Comparison of ENCODE assay signal across 21 cellular contexts in genomic region chr13:66886248-66886647, GRCh38.
DNase-seq lines count a peak whose midpoint lies in the region; ATAC-seq and TF ChIP-seq lines count a peak whose summit lies in the region.
"Had no signal": no experiment of that assay in that cellular context is flagged by ENCODE, and none has a peak within 500 bp of the region (broad histone marks: within the 10 kb centered on the region; RNA-seq: fewer than 3 reads in every experiment).

No MANE protein-coding gene starts in this region.

- TF ChIP-seq CTCF in WTC11 (IDR thresholded peaks at IDR 0.05) (no peak), upper lobe of left lung (IDR thresholded peaks at IDR 0.05) (no peak)

- no peak for TF ChIP-seq EP300 in upper lobe of left lung (IDR thresholded peaks at IDR 0.05)

- H3K9me2 ChIP-seq in Karpas-422 (replicated peaks; ENCODE audit: insufficient read depth, low read length): no peaks in the 10 kb centered on the region

- no peaks in the 10 kb centered on the region for H3K27me3 Mint-ChIP-seq in WTC11 (ENCODE audit: low read depth)
- H3K27me3 Mint-ChIP-seq: activated T-helper 17 cell treated with anti-CD3 and anti-CD28 coated beads, Interleukin-2, amount 50 U/mL, for 72 hours had no signal

- H3K4me3 Mint-ChIP-seq in WTC11: no peak overlapping the region
- H3K4me3 Mint-ChIP-seq: activated T-helper 17 cell treated with anti-CD3 and anti-CD28 coated beads, Interleukin-2, amount 50 U/mL, for 72 hours; stimulated activated effector memory CD8-positive, alpha-beta T cell treated with anti-CD3 and anti-CD28 coated beads, Interleukin-12 subunit alpha, Interleukin-12 subunit beta, amount 100 ng/mL, for 72 hours had no signal

- DNase-seq in Ammon's horn (ENCODE audit: low spot score) (peak; percentile 83), Karpas-422 (no peak), WTC11 (ENCODE audit: low spot score) (no peak), inferior parietal cortex (ENCODE audit: extremely low spot score) (peak; percentile 81), upper lobe of left lung (no peak), GDM1 (lab: John Stamatoyannopoulos, UW) (no peak)
- no peak for DNase-seq in effector CD8-positive, alpha-beta T cell (lab: John Stamatoyannopoulos, UW)
- DNase-seq: activated CD4-positive, alpha-beta T cell treated with anti-CD3 and anti-CD28 coated beads, Interleukin-2, amount 50 U/mL, for 4 hours; DMS79; effector CD4-positive, alpha-beta T cell; H7; stimulated activated CD4-positive, alpha-beta T cell treated with anti-CD3 and anti-CD28 coated beads, Interleukin-4, amount 100 ng/mL, for 24 hours; T-helper 2 cell had no signal

- H3K36me3 ChIP-seq in Karpas-422 (ENCODE audit: insufficient read depth, low read length) (no peaks in the 10 kb centered on the region), upper lobe of left lung (no peaks in the 10 kb centered on the region)
- H3K36me3 ChIP-seq: ascending aorta, right atrium auricular region, vagina had no signal

- CTCF ChIA-PET in WTC11 (lab: Charles Lee): no interaction called here

- WGBS in upper lobe of left lung, 2 donors: 69 to 77% methylated on average over 4 of the region's 4 CpGs

- ATAC-seq in WTC11 (peak; percentile 52), HG03196 (IDR thresholded peaks at IDR 0.05; ENCODE audit: unreplicated experiment) (no peak), upper lobe of left lung (ENCODE audit: low FRiP score in 2 of 2) (no peak)
- ATAC-seq: activated T-helper 17 cell treated with anti-CD3 and anti-CD28 coated beads, Interleukin-2, amount 50 U/mL, for 72 hours; Panc1; stimulated activated effector memory CD8-positive, alpha-beta T cell treated with anti-CD3 and anti-CD28 coated beads, Interleukin-12 subunit alpha, Interleukin-12 subunit beta, amount 100 ng/mL, for 72 hours had no signal

- peaks cover 8% of the 10 kb centered on the region for H3K4me1 Mint-ChIP-seq in WTC11
- H3K4me1 Mint-ChIP-seq: activated T-helper 17 cell treated with anti-CD3 and anti-CD28 coated beads, Interleukin-2, amount 50 U/mL, for 72 hours; stimulated activated effector memory CD8-positive, alpha-beta T cell treated with anti-CD3 and anti-CD28 coated beads, Interleukin-12 subunit alpha, Interleukin-12 subunit beta, amount 100 ng/mL, for 72 hours had no signal

- H3K9me3 Mint-ChIP-seq in WTC11: peaks cover 4% of the 10 kb centered on the region

- H3K4me2 ChIP-seq in Karpas-422 (ENCODE audit: low read depth, low read length, poor library complexity, severe bottlenecking): peak overlapping the region; percentile 46
- H3K4me2 ChIP-seq: KMS-11 had no signal

- H3K27me3 ChIP-seq in Karpas-422 (ENCODE audit: low read length) (no peaks in the 10 kb centered on the region), upper lobe of left lung (no peaks in the 10 kb centered on the region)
- H3K27me3 ChIP-seq: ascending aorta, right atrium auricular region, vagina had no signal

- no peak overlapping the region for H3K27ac Mint-ChIP-seq in WTC11
- H3K27ac Mint-ChIP-seq: activated T-helper 17 cell treated with anti-CD3 and anti-CD28 coated beads, Interleukin-2, amount 50 U/mL, for 72 hours; stimulated activated effector memory CD8-positive, alpha-beta T cell treated with anti-CD3 and anti-CD28 coated beads, Interleukin-12 subunit alpha, Interleukin-12 subunit beta, amount 100 ng/mL, for 72 hours had no signal

- H3K4me3 ChIP-seq in Karpas-422 (ENCODE audit: low read length) (no peak overlapping the region), upper lobe of left lung (no peak overlapping the region)
- H3K4me3 ChIP-seq: ascending aorta, right atrium auricular region, vagina had no signal

- TF ChIP-seq POLR2A in upper lobe of left lung (IDR thresholded peaks at IDR 0.05): no peak

- H2AFZ ChIP-seq in Karpas-422 (ENCODE audit: low read length): peak overlapping the region; percentile 90

- peaks cover 19% of the 10 kb centered on the region for H3K4me1 ChIP-seq in Karpas-422 (ENCODE audit: low read length)
- no peaks in the 10 kb centered on the region for H3K4me1 ChIP-seq in upper lobe of left lung
- H3K4me1 ChIP-seq: ascending aorta, vagina had no signal

- H3K9me3 ChIP-seq in Karpas-422 (ENCODE audit: low read length): no peaks in the 10 kb centered on the region
- H3K9me3 ChIP-seq in upper lobe of left lung: no peaks in the 10 kb centered on the region
- H3K9me3 ChIP-seq: ascending aorta, right atrium auricular region, vagina had no signal

- H3K9ac ChIP-seq in Karpas-422 (ENCODE audit: low read length): no peak overlapping the region
- H3K9ac ChIP-seq: KMS-11 had no signal

- H3K27ac ChIP-seq in Karpas-422 (ENCODE audit: low read length) (peak overlapping the region; percentile 39), upper lobe of left lung (no peak overlapping the region)
- H3K27ac ChIP-seq: ascending aorta, KMS-11, right atrium auricular region, vagina had no signal

- H3K79me2 ChIP-seq in Karpas-422 (ENCODE audit: low read length): no peaks in the 10 kb centered on the region

- POLR2A ChIA-PET in WTC11 (lab: Charles Lee): no interaction called here

- H3K36me3 Mint-ChIP-seq in WTC11: peaks cover under 1% of the 10 kb centered on the region
- H3K36me3 Mint-ChIP-seq: stimulated activated effector memory CD8-positive, alpha-beta T cell treated with anti-CD3 and anti-CD28 coated beads, Interleukin-12 subunit alpha, Interleukin-12 subunit beta, amount 100 ng/mL, for 72 hours had no signal

- H4K20me1 ChIP-seq in Karpas-422 (ENCODE audit: insufficient read depth, low read depth, low read length): no peaks in the 10 kb centered on the region

TF ChIP-seq in WTC11, 78 proteins besides CTCF, POLR2A, EP300 and RAD21 (continues in another document):
- TF ChIP-seq USF1 (CRISPR knock-in tag; IDR thresholded peaks at IDR 0.05) (no peak), ESRRA (CRISPR knock-in tag; IDR thresholded peaks at IDR 0.05; ENCODE audit: borderline replicate concordance) (no peak), ZSCAN18 (CRISPR knock-in tag; IDR thresholded peaks at IDR 0.05) (no peak), SOX15 (CRISPR knock-in tag; IDR thresholded peaks at IDR 0.05) (no peak), ZNF232 (CRISPR knock-in tag; IDR thresholded peaks at IDR 0.05) (no peak), AR (CRISPR knock-in tag; IDR thresholded peaks at IDR 0.05) (no peak), ZNF512 (CRISPR knock-in tag; IDR thresholded peaks at IDR 0.05; ENCODE audit: borderline replicate concordance) (no peak), ZNF317 (CRISPR knock-in tag; IDR thresholded peaks at IDR 0.05; ENCODE audit: borderline replicate concordance, low read depth) (no peak)

Comparison
In these comparisons a context has a peak if more than half of its experiments do, and no peak if none do; other contexts are left out.
1. DNase-seq: peak in Ammon's horn (single experiment) and inferior parietal cortex (single experiment); none in Karpas-422 (single experiment), WTC11 (single experiment), upper lobe of left lung (0 of 2), GDM1 (single experiment) and effector CD8-positive, alpha-beta T cell (single experiment).